1 cellular context compared by ENCODE assay signal in genomic region chr19:1406818-1407661, GRCh38.
TF ChIP-seq lines count a peak whose summit lies in the region.

Gene DAZAP1 (plus strand): TSS chr19:1407586. CDS start chr19:1407774, 188 bp downstream.

TF ChIP-seq in HepG2, 621 proteins besides CTCF, POLR2A, EP300 and RAD21 (continued from another document and continues in another):
- TF ChIP-seq ZBTB40 (IDR thresholded peaks at IDR 0.05), result no peak
- TF ChIP-seq ZBTB40 (CRISPR knock-in tag; IDR thresholded peaks at IDR 0.05), result peak; percentile 17; the same call in 1 of the 2 replicates
- no peak for TF ChIP-seq ZNF691 (CRISPR knock-in tag; IDR thresholded peaks at IDR 0.05; ENCODE audit: borderline replicate concordance, low read depth)
- TF ChIP-seq ZNF580 (CRISPR knock-in tag; IDR thresholded peaks at IDR 0.05; ENCODE audit: borderline replicate concordance, low read depth), result no peak; the same call in 1 of the 2 replicates
- no peak for TF ChIP-seq ZNF800 (CRISPR knock-in tag; IDR thresholded peaks at IDR 0.05)
- TF ChIP-seq ZMAT3 (CRISPR knock-in tag; conservative IDR thresholded peaks at IDR 0.05), result no peak
- no peak for TF ChIP-seq ZNF12 (CRISPR knock-in tag; IDR thresholded peaks at IDR 0.05)
- TF ChIP-seq GPN1 (CRISPR knock-in tag; IDR thresholded peaks at IDR 0.05; ENCODE audit: borderline replicate concordance), result no peak
- no peak for TF ChIP-seq KMT2A (CRISPR knock-in tag; IDR thresholded peaks at IDR 0.05)
- TF ChIP-seq XRCC5 (optimal IDR thresholded peaks at IDR 0.05; ENCODE audit: low read length), result peak; percentile 66
- TF ChIP-seq EED (CRISPR knock-in tag; IDR thresholded peaks at IDR 0.05), result no peak
- TF ChIP-seq ZNF543 (CRISPR knock-in tag; IDR thresholded peaks at IDR 0.05), result no peak
- no peak for TF ChIP-seq ZNF761 (CRISPR knock-in tag; conservative IDR thresholded peaks at IDR 0.05)
- TF ChIP-seq EEA1 (CRISPR knock-in tag; IDR thresholded peaks at IDR 0.05; ENCODE audit: borderline replicate concordance), result 0 out of 2 replicates have a peak, but pooled peaks have one; percentile 52
- TF ChIP-seq ZNF709 (CRISPR knock-in tag; IDR thresholded peaks at IDR 0.05), result 0 out of 2 replicates have a peak, but pooled peaks have one; percentile 57
- no peak; the same call in 1 of the 2 replicates for TF ChIP-seq AKAP8 (CRISPR knock-in tag; IDR thresholded peaks at IDR 0.05)
- TF ChIP-seq NCOA2 (CRISPR knock-in tag; IDR thresholded peaks at IDR 0.05), result 0 out of 2 replicates have a peak, but pooled peaks have one; percentile 8
- TF ChIP-seq PPARG (CRISPR knock-in tag; conservative IDR thresholded peaks at IDR 0.05), result 0 out of 2 replicates have a peak, but pooled peaks have one; percentile 43
- TF ChIP-seq ZIK1 (CRISPR knock-in tag; IDR thresholded peaks at IDR 0.05; ENCODE audit: borderline replicate concordance, low read depth), result peak; percentile 94
- TF ChIP-seq ZNF512 (CRISPR knock-in tag; IDR thresholded peaks at IDR 0.05), result no peak
- TF ChIP-seq ZNF747 (CRISPR knock-in tag; IDR thresholded peaks at IDR 0.05; ENCODE audit: borderline replicate concordance), result no peak
- 0 out of 2 replicates have a peak, but pooled peaks have one; percentile 50 for TF ChIP-seq DNMT3B (CRISPR knock-in tag; conservative IDR thresholded peaks at IDR 0.05)
- TF ChIP-seq ZBTB37 (CRISPR knock-in tag; IDR thresholded peaks at IDR 0.05), result no peak
- TF ChIP-seq CERS6 (CRISPR knock-in tag; IDR thresholded peaks at IDR 0.05), result no peak
- TF ChIP-seq DDIT3 (CRISPR knock-in tag; IDR thresholded peaks at IDR 0.05), result no peak
- TF ChIP-seq SAFB2 (CRISPR knock-in tag; IDR thresholded peaks at IDR 0.05; ENCODE audit: borderline replicate concordance, low read depth), result peak; percentile 48; the same call in 1 of the 2 replicates
- TF ChIP-seq CEBPG (CRISPR knock-in tag; IDR thresholded peaks at IDR 0.05), result no peak
- TF ChIP-seq ZNF557 (CRISPR knock-in tag; IDR thresholded peaks at IDR 0.05), result no peak
- TF ChIP-seq IRF2 (CRISPR knock-in tag; IDR thresholded peaks at IDR 0.05), result peak; percentile 35; the same call in 1 of the 2 replicates
- no peak; the same call in 1 of the 2 replicates for TF ChIP-seq ZNF232 (CRISPR knock-in tag; IDR thresholded peaks at IDR 0.05; ENCODE audit: borderline replicate concordance)
- TF ChIP-seq TBP (CRISPR knock-in tag; IDR thresholded peaks at IDR 0.05), result no peak
- no peak for TF ChIP-seq ZNF180 (CRISPR knock-in tag; IDR thresholded peaks at IDR 0.05; ENCODE audit: borderline replicate concordance, low read depth)
- TF ChIP-seq SPEN (CRISPR knock-in tag; IDR thresholded peaks at IDR 0.05; ENCODE audit: low read depth), result peak; percentile 86; the same call in 1 of the 2 replicates
- peak; percentile 44 for TF ChIP-seq ZFX (CRISPR knock-in tag; IDR thresholded peaks at IDR 0.05; ENCODE audit: low read depth)
- no peak for TF ChIP-seq MLLT10 (CRISPR knock-in tag; IDR thresholded peaks at IDR 0.05)
- TF ChIP-seq ZFP82 (CRISPR knock-in tag; IDR thresholded peaks at IDR 0.05; ENCODE audit: borderline replicate concordance), result no peak
- no peak for TF ChIP-seq ARID2 (CRISPR knock-in tag; IDR thresholded peaks at IDR 0.05; ENCODE audit: borderline replicate concordance)
- TF ChIP-seq TCF7 (IDR thresholded peaks at IDR 0.05; ENCODE audit: low read depth), result no peak
- TF ChIP-seq RARG (CRISPR knock-in tag; IDR thresholded peaks at IDR 0.05; ENCODE audit: low read depth), result no peak
- no peak for TF ChIP-seq ZBTB42 (CRISPR knock-in tag; IDR thresholded peaks at IDR 0.05)
- peak; percentile 89 for TF ChIP-seq HOXA3 (CRISPR knock-in tag; IDR thresholded peaks at IDR 0.05)
- no peak for TF ChIP-seq PAF1 (CRISPR knock-in tag; IDR thresholded peaks at IDR 0.05)
- TF ChIP-seq LRRFIP1 (CRISPR knock-in tag; conservative IDR thresholded peaks at IDR 0.05), result no peak
- TF ChIP-seq U2AF1 (optimal IDR thresholded peaks at IDR 0.05; ENCODE audit: low read depth, low read length), result no peak
- TF ChIP-seq CCAR2 (optimal IDR thresholded peaks at IDR 0.05; ENCODE audit: low read depth, low read length), result no peak
- TF ChIP-seq ZNF460 (CRISPR knock-in tag; IDR thresholded peaks at IDR 0.05; ENCODE audit: borderline replicate concordance), result 0 out of 2 replicates have a peak, but pooled peaks have one; percentile 0
